1 cellular context compared by ENCODE assay signal in the genomic region with DNA sequence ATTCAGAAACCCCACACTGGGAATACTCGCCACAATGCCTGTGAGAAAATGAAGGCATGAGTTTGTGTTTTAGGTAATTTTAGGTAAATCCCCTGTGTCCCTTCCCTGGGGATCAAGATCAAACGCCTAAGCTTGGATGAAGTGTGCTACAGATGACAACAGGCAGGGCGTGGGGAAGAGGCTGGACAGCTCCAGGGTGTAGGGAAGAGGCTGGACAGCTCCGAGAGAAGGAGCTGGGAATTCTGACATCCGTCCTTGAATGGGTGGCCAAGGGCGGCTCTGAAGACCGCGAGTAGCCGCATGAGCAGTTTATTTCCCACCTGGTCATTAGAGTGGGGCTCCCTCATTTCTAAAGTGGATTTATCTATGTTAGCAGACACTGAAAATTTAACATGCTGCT.
TF ChIP-seq lines count a peak whose summit lies in the region.

No MANE protein-coding gene starts in this region.

TF ChIP-seq in WTC11, 78 proteins besides CTCF, POLR2A, EP300 and RAD21 (continued from another document and continues in another):
- TF ChIP-seq, protein P1, sequence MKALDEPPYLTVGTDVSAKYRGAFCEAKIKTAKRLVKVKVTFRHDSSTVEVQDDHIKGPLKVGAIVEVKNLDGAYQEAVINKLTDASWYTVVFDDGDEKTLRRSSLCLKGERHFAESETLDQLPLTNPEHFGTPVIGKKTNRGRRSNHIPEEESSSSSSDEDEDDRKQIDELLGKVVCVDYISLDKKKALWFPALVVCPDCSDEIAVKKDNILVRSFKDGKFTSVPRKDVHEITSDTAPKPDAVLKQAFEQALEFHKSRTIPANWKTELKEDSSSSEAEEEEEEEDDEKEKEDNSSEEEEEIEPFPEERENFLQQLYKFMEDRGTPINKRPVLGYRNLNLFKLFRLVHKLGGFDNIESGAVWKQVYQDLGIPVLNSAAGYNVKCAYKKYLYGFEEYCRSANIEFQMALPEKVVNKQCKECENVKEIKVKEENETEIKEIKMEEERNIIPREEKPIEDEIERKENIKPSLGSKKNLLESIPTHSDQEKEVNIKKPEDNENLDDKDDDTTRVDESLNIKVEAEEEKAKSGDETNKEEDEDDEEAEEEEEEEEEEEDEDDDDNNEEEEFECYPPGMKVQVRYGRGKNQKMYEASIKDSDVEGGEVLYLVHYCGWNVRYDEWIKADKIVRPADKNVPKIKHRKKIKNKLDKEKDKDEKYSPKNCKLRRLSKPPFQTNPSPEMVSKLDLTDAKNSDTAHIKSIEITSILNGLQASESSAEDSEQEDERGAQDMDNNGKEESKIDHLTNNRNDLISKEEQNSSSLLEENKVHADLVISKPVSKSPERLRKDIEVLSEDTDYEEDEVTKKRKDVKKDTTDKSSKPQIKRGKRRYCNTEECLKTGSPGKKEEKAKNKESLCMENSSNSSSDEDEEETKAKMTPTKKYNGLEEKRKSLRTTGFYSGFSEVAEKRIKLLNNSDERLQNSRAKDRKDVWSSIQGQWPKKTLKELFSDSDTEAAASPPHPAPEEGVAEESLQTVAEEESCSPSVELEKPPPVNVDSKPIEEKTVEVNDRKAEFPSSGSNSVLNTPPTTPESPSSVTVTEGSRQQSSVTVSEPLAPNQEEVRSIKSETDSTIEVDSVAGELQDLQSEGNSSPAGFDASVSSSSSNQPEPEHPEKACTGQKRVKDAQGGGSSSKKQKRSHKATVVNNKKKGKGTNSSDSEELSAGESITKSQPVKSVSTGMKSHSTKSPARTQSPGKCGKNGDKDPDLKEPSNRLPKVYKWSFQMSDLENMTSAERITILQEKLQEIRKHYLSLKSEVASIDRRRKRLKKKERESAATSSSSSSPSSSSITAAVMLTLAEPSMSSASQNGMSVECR (CRISPR knock-in tag; IDR thresholded peaks at IDR 0.05; ENCODE audit: borderline replicate concordance) = no peak
- TF ChIP-seq, protein P2, sequence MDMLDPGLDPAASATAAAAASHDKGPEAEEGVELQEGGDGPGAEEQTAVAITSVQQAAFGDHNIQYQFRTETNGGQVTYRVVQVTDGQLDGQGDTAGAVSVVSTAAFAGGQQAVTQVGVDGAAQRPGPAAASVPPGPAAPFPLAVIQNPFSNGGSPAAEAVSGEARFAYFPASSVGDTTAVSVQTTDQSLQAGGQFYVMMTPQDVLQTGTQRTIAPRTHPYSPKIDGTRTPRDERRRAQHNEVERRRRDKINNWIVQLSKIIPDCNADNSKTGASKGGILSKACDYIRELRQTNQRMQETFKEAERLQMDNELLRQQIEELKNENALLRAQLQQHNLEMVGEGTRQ (CRISPR knock-in tag; IDR thresholded peaks at IDR 0.05) = no peak
- TF ChIP-seq SMAD4 (CRISPR knock-in tag; IDR thresholded peaks at IDR 0.05) = 0 out of 2 replicates have a peak, but pooled peaks have one; percentile 28
- TF ChIP-seq SMAD3 (CRISPR knock-in tag; IDR thresholded peaks at IDR 0.05; ENCODE audit: borderline replicate concordance) = no peak
- no peak for TF ChIP-seq MXD4 (CRISPR knock-in tag; IDR thresholded peaks at IDR 0.05; ENCODE audit: borderline replicate concordance)
- TF ChIP-seq, protein P3, sequence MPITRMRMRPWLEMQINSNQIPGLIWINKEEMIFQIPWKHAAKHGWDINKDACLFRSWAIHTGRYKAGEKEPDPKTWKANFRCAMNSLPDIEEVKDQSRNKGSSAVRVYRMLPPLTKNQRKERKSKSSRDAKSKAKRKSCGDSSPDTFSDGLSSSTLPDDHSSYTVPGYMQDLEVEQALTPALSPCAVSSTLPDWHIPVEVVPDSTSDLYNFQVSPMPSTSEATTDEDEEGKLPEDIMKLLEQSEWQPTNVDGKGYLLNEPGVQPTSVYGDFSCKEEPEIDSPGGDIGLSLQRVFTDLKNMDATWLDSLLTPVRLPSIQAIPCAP (CRISPR knock-in tag; IDR thresholded peaks at IDR 0.05) = 0 out of 2 replicates have a peak, but pooled peaks have one; percentile 54
- no peak for TF ChIP-seq EMX1 (CRISPR knock-in tag; IDR thresholded peaks at IDR 0.05)
- TF ChIP-seq, protein P4, sequence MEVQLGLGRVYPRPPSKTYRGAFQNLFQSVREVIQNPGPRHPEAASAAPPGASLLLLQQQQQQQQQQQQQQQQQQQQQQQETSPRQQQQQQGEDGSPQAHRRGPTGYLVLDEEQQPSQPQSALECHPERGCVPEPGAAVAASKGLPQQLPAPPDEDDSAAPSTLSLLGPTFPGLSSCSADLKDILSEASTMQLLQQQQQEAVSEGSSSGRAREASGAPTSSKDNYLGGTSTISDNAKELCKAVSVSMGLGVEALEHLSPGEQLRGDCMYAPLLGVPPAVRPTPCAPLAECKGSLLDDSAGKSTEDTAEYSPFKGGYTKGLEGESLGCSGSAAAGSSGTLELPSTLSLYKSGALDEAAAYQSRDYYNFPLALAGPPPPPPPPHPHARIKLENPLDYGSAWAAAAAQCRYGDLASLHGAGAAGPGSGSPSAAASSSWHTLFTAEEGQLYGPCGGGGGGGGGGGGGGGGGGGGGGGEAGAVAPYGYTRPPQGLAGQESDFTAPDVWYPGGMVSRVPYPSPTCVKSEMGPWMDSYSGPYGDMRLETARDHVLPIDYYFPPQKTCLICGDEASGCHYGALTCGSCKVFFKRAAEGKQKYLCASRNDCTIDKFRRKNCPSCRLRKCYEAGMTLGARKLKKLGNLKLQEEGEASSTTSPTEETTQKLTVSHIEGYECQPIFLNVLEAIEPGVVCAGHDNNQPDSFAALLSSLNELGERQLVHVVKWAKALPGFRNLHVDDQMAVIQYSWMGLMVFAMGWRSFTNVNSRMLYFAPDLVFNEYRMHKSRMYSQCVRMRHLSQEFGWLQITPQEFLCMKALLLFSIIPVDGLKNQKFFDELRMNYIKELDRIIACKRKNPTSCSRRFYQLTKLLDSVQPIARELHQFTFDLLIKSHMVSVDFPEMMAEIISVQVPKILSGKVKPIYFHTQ (CRISPR knock-in tag; IDR thresholded peaks at IDR 0.05) = no peak
- TF ChIP-seq, protein P5, sequence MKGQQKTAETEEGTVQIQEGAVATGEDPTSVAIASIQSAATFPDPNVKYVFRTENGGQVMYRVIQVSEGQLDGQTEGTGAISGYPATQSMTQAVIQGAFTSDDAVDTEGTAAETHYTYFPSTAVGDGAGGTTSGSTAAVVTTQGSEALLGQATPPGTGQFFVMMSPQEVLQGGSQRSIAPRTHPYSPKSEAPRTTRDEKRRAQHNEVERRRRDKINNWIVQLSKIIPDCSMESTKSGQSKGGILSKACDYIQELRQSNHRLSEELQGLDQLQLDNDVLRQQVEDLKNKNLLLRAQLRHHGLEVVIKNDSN (CRISPR knock-in tag; IDR thresholded peaks at IDR 0.05) = peak; percentile 24; the same call in 1 of the 2 replicates
- TF ChIP-seq RORB (CRISPR knock-in tag; IDR thresholded peaks at IDR 0.05) = no peak
- TF ChIP-seq, protein P6, sequence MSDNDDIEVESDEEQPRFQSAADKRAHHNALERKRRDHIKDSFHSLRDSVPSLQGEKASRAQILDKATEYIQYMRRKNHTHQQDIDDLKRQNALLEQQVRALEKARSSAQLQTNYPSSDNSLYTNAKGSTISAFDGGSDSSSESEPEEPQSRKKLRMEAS (CRISPR knock-in tag; IDR thresholded peaks at IDR 0.05) = no peak
- TF ChIP-seq, protein P7, sequence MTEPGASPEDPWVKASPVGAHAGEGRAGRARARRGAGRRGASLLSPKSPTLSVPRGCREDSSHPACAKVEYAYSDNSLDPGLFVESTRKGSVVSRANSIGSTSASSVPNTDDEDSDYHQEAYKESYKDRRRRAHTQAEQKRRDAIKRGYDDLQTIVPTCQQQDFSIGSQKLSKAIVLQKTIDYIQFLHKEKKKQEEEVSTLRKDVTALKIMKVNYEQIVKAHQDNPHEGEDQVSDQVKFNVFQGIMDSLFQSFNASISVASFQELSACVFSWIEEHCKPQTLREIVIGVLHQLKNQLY (CRISPR knock-in tag; IDR thresholded peaks at IDR 0.05) = no peak
- TF ChIP-seq TEAD4 (CRISPR knock-in tag; IDR thresholded peaks at IDR 0.05) = peak; percentile 76; the same call in 1 of the 2 replicates
- peak; percentile 54; the same call in 1 of the 2 replicates for TF ChIP-seq FOXK1 (CRISPR knock-in tag; IDR thresholded peaks at IDR 0.05)
- TF ChIP-seq CREM (CRISPR knock-in tag; IDR thresholded peaks at IDR 0.05) = no peak
- TF ChIP-seq KAT7 (CRISPR knock-in tag; IDR thresholded peaks at IDR 0.05; ENCODE audit: borderline replicate concordance) = no peak
- TF ChIP-seq, protein P8, sequence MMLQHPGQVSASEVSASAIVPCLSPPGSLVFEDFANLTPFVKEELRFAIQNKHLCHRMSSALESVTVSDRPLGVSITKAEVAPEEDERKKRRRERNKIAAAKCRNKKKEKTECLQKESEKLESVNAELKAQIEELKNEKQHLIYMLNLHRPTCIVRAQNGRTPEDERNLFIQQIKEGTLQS (CRISPR knock-in tag; conservative IDR thresholded peaks at IDR 0.05) = no peak
- TF ChIP-seq, protein P9, sequence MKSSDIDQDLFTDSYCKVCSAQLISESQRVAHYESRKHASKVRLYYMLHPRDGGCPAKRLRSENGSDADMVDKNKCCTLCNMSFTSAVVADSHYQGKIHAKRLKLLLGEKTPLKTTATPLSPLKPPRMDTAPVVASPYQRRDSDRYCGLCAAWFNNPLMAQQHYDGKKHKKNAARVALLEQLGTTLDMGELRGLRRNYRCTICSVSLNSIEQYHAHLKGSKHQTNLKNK (CRISPR knock-in tag; IDR thresholded peaks at IDR 0.05) = no peak
- TF ChIP-seq, protein P10, sequence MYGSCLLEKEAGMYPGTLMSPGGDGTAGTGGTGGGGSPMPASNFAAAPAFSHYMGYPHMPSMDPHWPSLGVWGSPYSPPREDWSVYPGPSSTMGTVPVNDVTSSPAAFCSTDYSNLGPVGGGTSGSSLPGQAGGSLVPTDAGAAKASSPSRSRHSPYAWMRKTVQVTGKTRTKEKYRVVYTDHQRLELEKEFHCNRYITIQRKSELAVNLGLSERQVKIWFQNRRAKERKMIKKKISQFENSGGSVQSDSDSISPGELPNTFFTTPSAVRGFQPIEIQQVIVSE (CRISPR knock-in tag; IDR thresholded peaks at IDR 0.05; ENCODE audit: borderline replicate concordance) = no peak
- no peak for TF ChIP-seq TP53 (CRISPR knock-in tag; IDR thresholded peaks at IDR 0.05)
- TF ChIP-seq, protein P11, sequence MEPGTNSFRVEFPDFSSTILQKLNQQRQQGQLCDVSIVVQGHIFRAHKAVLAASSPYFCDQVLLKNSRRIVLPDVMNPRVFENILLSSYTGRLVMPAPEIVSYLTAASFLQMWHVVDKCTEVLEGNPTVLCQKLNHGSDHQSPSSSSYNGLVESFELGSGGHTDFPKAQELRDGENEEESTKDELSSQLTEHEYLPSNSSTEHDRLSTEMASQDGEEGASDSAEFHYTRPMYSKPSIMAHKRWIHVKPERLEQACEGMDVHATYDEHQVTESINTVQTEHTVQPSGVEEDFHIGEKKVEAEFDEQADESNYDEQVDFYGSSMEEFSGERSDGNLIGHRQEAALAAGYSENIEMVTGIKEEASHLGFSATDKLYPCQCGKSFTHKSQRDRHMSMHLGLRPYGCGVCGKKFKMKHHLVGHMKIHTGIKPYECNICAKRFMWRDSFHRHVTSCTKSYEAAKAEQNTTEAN (CRISPR knock-in tag; IDR thresholded peaks at IDR 0.05) = no peak
- peak; percentile 59; the same call in 1 of the 2 replicates for TF ChIP-seq ZNF219 (CRISPR knock-in tag; IDR thresholded peaks at IDR 0.05; ENCODE audit: borderline replicate concordance)
- TF ChIP-seq, protein P12, sequence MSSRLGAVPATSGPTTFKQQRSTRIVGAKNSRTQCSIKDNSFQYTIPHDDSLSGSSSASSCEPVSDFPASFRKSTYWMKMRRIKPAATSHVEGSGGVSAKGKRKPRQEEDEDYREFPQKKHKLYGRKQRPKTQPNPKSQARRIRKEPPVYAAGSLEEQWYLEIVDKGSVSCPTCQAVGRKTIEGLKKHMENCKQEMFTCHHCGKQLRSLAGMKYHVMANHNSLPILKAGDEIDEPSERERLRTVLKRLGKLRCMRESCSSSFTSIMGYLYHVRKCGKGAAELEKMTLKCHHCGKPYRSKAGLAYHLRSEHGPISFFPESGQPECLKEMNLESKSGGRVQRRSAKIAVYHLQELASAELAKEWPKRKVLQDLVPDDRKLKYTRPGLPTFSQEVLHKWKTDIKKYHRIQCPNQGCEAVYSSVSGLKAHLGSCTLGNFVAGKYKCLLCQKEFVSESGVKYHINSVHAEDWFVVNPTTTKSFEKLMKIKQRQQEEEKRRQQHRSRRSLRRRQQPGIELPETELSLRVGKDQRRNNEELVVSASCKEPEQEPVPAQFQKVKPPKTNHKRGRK (CRISPR knock-in tag; IDR thresholded peaks at IDR 0.05; ENCODE audit: borderline replicate concordance) = no peak
- TF ChIP-seq, protein P13, sequence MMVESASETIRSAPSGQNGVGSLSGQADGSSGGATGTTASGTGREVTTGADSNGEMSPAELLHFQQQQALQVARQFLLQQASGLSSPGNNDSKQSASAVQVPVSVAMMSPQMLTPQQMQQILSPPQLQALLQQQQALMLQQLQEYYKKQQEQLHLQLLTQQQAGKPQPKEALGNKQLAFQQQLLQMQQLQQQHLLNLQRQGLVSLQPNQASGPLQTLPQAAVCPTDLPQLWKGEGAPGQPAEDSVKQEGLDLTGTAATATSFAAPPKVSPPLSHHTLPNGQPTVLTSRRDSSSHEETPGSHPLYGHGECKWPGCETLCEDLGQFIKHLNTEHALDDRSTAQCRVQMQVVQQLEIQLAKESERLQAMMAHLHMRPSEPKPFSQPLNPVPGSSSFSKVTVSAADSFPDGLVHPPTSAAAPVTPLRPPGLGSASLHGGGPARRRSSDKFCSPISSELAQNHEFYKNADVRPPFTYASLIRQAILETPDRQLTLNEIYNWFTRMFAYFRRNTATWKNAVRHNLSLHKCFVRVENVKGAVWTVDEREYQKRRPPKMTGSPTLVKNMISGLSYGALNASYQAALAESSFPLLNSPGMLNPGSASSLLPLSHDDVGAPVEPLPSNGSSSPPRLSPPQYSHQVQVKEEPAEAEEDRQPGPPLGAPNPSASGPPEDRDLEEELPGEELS (CRISPR knock-in tag; IDR thresholded peaks at IDR 0.05) = peak; percentile 82; the same call in 1 of the 2 replicates
- no peak for TF ChIP-seq RELA (CRISPR knock-in tag; IDR thresholded peaks at IDR 0.05; ENCODE audit: borderline replicate concordance)
- TF ChIP-seq, protein P14, sequence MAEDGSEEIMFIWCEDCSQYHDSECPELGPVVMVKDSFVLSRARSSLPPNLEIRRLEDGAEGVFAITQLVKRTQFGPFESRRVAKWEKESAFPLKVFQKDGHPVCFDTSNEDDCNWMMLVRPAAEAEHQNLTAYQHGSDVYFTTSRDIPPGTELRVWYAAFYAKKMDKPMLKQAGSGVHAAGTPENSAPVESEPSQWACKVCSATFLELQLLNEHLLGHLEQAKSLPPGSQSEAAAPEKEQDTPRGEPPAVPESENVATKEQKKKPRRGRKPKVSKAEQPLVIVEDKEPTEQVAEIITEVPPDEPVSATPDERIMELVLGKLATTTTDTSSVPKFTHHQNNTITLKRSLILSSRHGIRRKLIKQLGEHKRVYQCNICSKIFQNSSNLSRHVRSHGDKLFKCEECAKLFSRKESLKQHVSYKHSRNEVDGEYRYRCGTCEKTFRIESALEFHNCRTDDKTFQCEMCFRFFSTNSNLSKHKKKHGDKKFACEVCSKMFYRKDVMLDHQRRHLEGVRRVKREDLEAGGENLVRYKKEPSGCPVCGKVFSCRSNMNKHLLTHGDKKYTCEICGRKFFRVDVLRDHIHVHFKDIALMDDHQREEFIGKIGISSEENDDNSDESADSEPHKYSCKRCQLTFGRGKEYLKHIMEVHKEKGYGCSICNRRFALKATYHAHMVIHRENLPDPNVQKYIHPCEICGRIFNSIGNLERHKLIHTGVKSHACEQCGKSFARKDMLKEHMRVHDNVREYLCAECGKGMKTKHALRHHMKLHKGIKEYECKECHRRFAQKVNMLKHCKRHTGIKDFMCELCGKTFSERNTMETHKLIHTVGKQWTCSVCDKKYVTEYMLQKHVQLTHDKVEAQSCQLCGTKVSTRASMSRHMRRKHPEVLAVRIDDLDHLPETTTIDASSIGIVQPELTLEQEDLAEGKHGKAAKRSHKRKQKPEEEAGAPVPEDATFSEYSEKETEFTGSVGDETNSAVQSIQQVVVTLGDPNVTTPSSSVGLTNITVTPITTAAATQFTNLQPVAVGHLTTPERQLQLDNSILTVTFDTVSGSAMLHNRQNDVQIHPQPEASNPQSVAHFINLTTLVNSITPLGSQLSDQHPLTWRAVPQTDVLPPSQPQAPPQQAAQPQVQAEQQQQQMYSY (CRISPR knock-in tag; IDR thresholded peaks at IDR 0.05) = 0 out of 2 replicates have a peak, but pooled peaks have one; percentile 23
- TF ChIP-seq ZNF671 (CRISPR knock-in tag; IDR thresholded peaks at IDR 0.05) = no peak
- no peak for TF ChIP-seq GTF2I (CRISPR knock-in tag; conservative IDR thresholded peaks at IDR 0.05)
- TF ChIP-seq OVOL2 (CRISPR knock-in tag; IDR thresholded peaks at IDR 0.05; ENCODE audit: borderline replicate concordance) = no peak
- TF ChIP-seq ZNF232 (CRISPR knock-in tag; IDR thresholded peaks at IDR 0.05) = no peak
- peak; percentile 94 for TF ChIP-seq JUN (CRISPR knock-in tag; IDR thresholded peaks at IDR 0.05)
